Comparison of ENCODE assay signal across 8 cellular contexts in genomic region chr13:24511019-24511823, GRCh38. TPM values are rescaled to one million over a fixed set of nuclear protein-coding genes. Genes with fewer than 3 reads are reported as not detected.
DNase-seq lines count a peak whose midpoint lies in the region; ATAC-seq and TF ChIP-seq lines count a peak whose summit lies in the region.

No MANE protein-coding gene starts in this region.

- DNase-seq in Peyer's patch: peak; percentile 58 to 78 (median 70)
- peak; percentile 27 for DNase-seq in activated gamma-delta T cell treated with anti-CD3 and anti-CD28 coated beads, Interleukin-2, amount 50 U/mL, for 16 hours (ENCODE audit: low read depth)
- DNase-seq in glutamatergic neuron: no peak
- DNase-seq in renal cortical epithelial cell (ENCODE audit: low read depth): peak; percentile 93
- no peak for DNase-seq in G401 (ENCODE audit: low spot score)

- no peaks in the 10 kb centered on the region for H3K36me3 Mint-ChIP-seq in glutamatergic neuron (ENCODE audit: unreplicated experiment)

- TF ChIP-seq POLR2A in Peyer's patch (IDR thresholded peaks at IDR 0.05): peak; percentile 30 to 62

- in situ Hi-C loops in G401 (cut with HindIII; ENCODE audit: low sequenced_read_pairs): no loop called here

- peak overlapping the region; percentile 80 for H3K4me3 Mint-ChIP-seq in glutamatergic neuron (ENCODE audit: unreplicated experiment)

- TF ChIP-seq CTCF in Peyer's patch (IDR thresholded peaks at IDR 0.05): no peak
- no peak for TF ChIP-seq CTCF in glutamatergic neuron (IDR thresholded peaks at IDR 0.05; ENCODE audit: partially characterized antibody, unreplicated experiment)

- peak overlapping the region; percentile 73 to 92 (median 80) for H3K4me3 ChIP-seq in Peyer's patch

- H3K4me1 ChIP-seq in Peyer's patch: peaks cover 0 to 9% (median 0%) of the 10 kb centered on the region in 4 donors

- H3K27me3 ChIP-seq in Peyer's patch: no peaks in the 10 kb centered on the region

- peaks cover 0 to 19% (median 0%) of the 10 kb centered on the region in 3 donors for H3K36me3 ChIP-seq in Peyer's patch

- H3K9me3 Mint-ChIP-seq in glutamatergic neuron (ENCODE audit: unreplicated experiment): no peaks in the 10 kb centered on the region

- peaks cover 4% of the 10 kb centered on the region for H3K4me1 Mint-ChIP-seq in glutamatergic neuron (ENCODE audit: low read depth, unreplicated experiment)

- ATAC-seq in GM18498 (IDR thresholded peaks at IDR 0.05; ENCODE audit: unreplicated experiment): peak; percentile 42
- peak; percentile 47 for ATAC-seq in HG03039 (IDR thresholded peaks at IDR 0.05; ENCODE audit: unreplicated experiment)
- ATAC-seq in GM18873 (IDR thresholded peaks at IDR 0.05; ENCODE audit: low FRiP score, unreplicated experiment): no peak

- H3K27ac Mint-ChIP-seq in glutamatergic neuron (ENCODE audit: unreplicated experiment): no peak overlapping the region

- H3K27ac ChIP-seq in Peyer's patch: peak overlapping the region; percentile 89 to 99 (median 94)

- no peaks in the 10 kb centered on the region for H3K27me3 Mint-ChIP-seq in glutamatergic neuron (ENCODE audit: unreplicated experiment)

- H3K9me3 ChIP-seq in Peyer's patch: no peaks in the 10 kb centered on the region

RNA-seq across cellular contexts. Expression of gene PARP4, which starts 1.4 kb away (rescaled TPM):
- total RNA-seq in Peyer's patch (100 to 1,000 TPM; 136 to 161 (median 138) TPM), glutamatergic neuron (ENCODE audit: unreplicated experiment) (16.2 TPM), renal cortical epithelial cell (83.7 and 124 TPM in 2 replicates)
- 19.2 and 21.2 TPM in 2 replicates for total RNA-seq in G401 (2014; rRNA removed; shearing (Covaris generic))

Comparison
In these comparisons a context has a peak if more than half of its experiments do, and no peak if none do; other contexts are left out.
1. DNase-seq: peak in Peyer's patch (3 of 3), activated gamma-delta T cell treated with anti-CD3 and anti-CD28 coated beads, Interleukin-2, amount 50 U/mL, for 16 hours (single experiment) and renal cortical epithelial cell (single experiment); none in glutamatergic neuron (single experiment) and G401 (single experiment).